Comparison of ENCODE assay signal across 11 cellular contexts in genomic region chr22:41909290-41910049, GRCh38. TPM values are rescaled to one million over a fixed set of nuclear protein-coding genes. Genes with fewer than 3 reads are reported as not detected.
DNase-seq lines count a peak whose midpoint lies in the region; ATAC-seq and TF ChIP-seq lines count a peak whose summit lies in the region.
"Had no signal": no experiment of that assay in that cellular context is flagged by ENCODE, and none has a peak within 500 bp of the region (broad histone marks: within the 10 kb centered on the region; RNA-seq: fewer than 3 reads in every experiment).

No MANE protein-coding gene starts in this region.

- peaks cover 2% of the 10 kb centered on the region; the same call in 1 of the 2 replicates for H3K27me3 ChIP-seq in GM06990 (replicated peaks; ENCODE audit: control insufficient read depth, insufficient read depth, low read length)
- peaks cover 45% of the 10 kb centered on the region for H3K27me3 ChIP-seq in hepatocyte

- POLR2A ChIA-PET in T-cell (lab: Charles Lee) = no interaction called here

- TF ChIP-seq CTCF in GM06990 (IDR thresholded peaks at IDR 0.05; ENCODE audit: insufficient read depth, low read length, poor library complexity, severe bottlenecking) (no peak), hepatocyte (IDR thresholded peaks at IDR 0.05; ENCODE audit: poor library complexity) (no peak)

- H3K4me1 ChIP-seq in hepatocyte (ENCODE audit: insufficient read depth) = peaks cover 13% of the 10 kb centered on the region

- H3K79me2 ChIP-seq in hepatocyte = no peaks in the 10 kb centered on the region

- no peak overlapping the region for H2AFZ ChIP-seq in hepatocyte

- CTCF ChIA-PET in T-cell (lab: Charles Lee) = interaction anchor here in 1 of 2 donors (1.0 kb wide), 1 partner anchor 16 kb away, joined by 5 read pairs; no protein-coding TSS in a partner anchor

- 36% methylated on average over 34 of the region's 55 CpGs for WGBS in hepatocyte (ENCODE audit: low lambda C conversion rate, missing lambda C conversion rate)

- no peak overlapping the region for H3K27ac Mint-ChIP-seq in T-cell

- H4K20me1 ChIP-seq in hepatocyte (ENCODE audit: insufficient read depth, poor library complexity, severe bottlenecking) = peaks cover 22% of the 10 kb centered on the region

- H3K4me3 Mint-ChIP-seq in T-cell = peak overlapping the region; percentile 31 to 62 (median 47)

- H3K9me3 Mint-ChIP-seq in T-cell = no peaks in the 10 kb centered on the region

- peaks cover 6% of the 10 kb centered on the region for H3K36me3 Mint-ChIP-seq in T-cell

- intact Hi-C loops in sciatic nerve (cut with DNase I) = no loop called here

- H3K9me2 ChIP-seq in hepatocyte (replicated peaks; ENCODE audit: insufficient read depth) = no peaks in the 10 kb centered on the region

- no peak overlapping the region for H3K27ac ChIP-seq in hepatocyte
- H3K27ac ChIP-seq: VCaP had no signal

- peak; percentile 41 for DNase-seq in GM06990 (ENCODE audit: extremely low read depth, insufficient read length)
- DNase-seq in T-cell = no peak
- no peak for DNase-seq in hepatocyte (ENCODE audit: low spot score)
- DNase-seq in sciatic nerve (ENCODE audit: low spot score) = no peak
- no peak for DNase-seq in activated CD8-positive, alpha-beta memory T cell treated with anti-CD3 and anti-CD28 coated beads, Interleukin-2, amount 50 U/mL, for 48 hours
- no peak for DNase-seq in NCI-H146 treated with DMSO at 0.1 percent for 48 hours (lab: John Stamatoyannopoulos, UW; ENCODE audit: unreplicated experiment)
- DNase-seq in NCI-H1092 treated with DMSO at 0.1 percent for 48 hours (lab: John Stamatoyannopoulos, UW) = no peak
- DNase-seq: EL, Karpas-422 had no signal

- H3K4me3 ChIP-seq in GM06990 (replicated peaks; ENCODE audit: low read depth, low read length) (no peak overlapping the region), hepatocyte (no peak overlapping the region)

- H3K36me3 ChIP-seq in GM06990 (ENCODE audit: control insufficient read depth, insufficient read depth, low read length) (peaks cover 24% of the 10 kb centered on the region), hepatocyte (replicated peaks; ENCODE audit: insufficient read depth, low read depth) (no peaks in the 10 kb centered on the region)

- no peak for ATAC-seq in T-cell (replicated peaks in 1 of 4)
- ATAC-seq in sciatic nerve = peak; percentile 7
- ATAC-seq in HG02852 (IDR thresholded peaks at IDR 0.05; ENCODE audit: unreplicated experiment) = no peak

- H3K4me2 ChIP-seq in hepatocyte = peak overlapping the region; percentile 79

- no peaks in the 10 kb centered on the region for H3K9me3 ChIP-seq in hepatocyte (ENCODE audit: low read depth)

- peaks cover 27 to 31% (median 30%) of the 10 kb centered on the region in 3 donors for H3K4me1 Mint-ChIP-seq in T-cell

- H3K27me3 Mint-ChIP-seq in T-cell = peaks cover 27 to 30% of the 10 kb centered on the region in 2 donors

RNA-seq across cellular contexts. Expression of gene SHISA8, which starts 5.4 kb away (rescaled TPM):
- 1 to 10 TPM in 1 of 5 donors, under 1 TPM in 3, not detected in 1; 0.56 to 1.2 (median 0.75) TPM for total RNA-seq in T-cell
- not detected in 2 replicates for total RNA-seq in hepatocyte
- polyA plus RNA-seq in hepatocyte = 0.33 TPM in 1 of 2 replicates, not detected in the other
- total RNA-seq in sciatic nerve = 0.40 TPM

RNA-seq across cellular contexts. Expression of gene TNFRSF13C, which starts 17.1 kb away (rescaled TPM):
- total RNA-seq in T-cell (10 to 100 TPM; 11.4 to 22.5 (median 15.4) TPM), hepatocyte (0.07 and 0.12 TPM in 2 replicates), sciatic nerve (1.2 TPM)
- 0.18 and 0.52 TPM in 2 replicates for polyA plus RNA-seq in hepatocyte

RNA-seq across cellular contexts. Expression of gene CENPM, which starts 37.5 kb away (rescaled TPM):
- 10 to 100 TPM in 2 of 5 donors, 1 to 10 TPM in 3; 5.1 to 16.7 (median 7.9) TPM for total RNA-seq in T-cell
- total RNA-seq in hepatocyte = 6.7 and 8.1 TPM in 2 replicates
- 13.4 and 14.9 TPM in 2 replicates for polyA plus RNA-seq in hepatocyte
- not detected for total RNA-seq in sciatic nerve

RNA-seq across cellular contexts. Expression of gene SEPTIN3, which starts 59.8 kb away (rescaled TPM):
- under 1 TPM; 0.10 to 0.30 (median 0.23) TPM for total RNA-seq in T-cell
- 1.5 and 2.2 TPM in 2 replicates for total RNA-seq in hepatocyte
- polyA plus RNA-seq in hepatocyte = 1.5 and 1.6 TPM in 2 replicates
- 35.5 TPM for total RNA-seq in sciatic nerve
